ENCODE assay signal across 1 cellular context in the genomic region with DNA sequence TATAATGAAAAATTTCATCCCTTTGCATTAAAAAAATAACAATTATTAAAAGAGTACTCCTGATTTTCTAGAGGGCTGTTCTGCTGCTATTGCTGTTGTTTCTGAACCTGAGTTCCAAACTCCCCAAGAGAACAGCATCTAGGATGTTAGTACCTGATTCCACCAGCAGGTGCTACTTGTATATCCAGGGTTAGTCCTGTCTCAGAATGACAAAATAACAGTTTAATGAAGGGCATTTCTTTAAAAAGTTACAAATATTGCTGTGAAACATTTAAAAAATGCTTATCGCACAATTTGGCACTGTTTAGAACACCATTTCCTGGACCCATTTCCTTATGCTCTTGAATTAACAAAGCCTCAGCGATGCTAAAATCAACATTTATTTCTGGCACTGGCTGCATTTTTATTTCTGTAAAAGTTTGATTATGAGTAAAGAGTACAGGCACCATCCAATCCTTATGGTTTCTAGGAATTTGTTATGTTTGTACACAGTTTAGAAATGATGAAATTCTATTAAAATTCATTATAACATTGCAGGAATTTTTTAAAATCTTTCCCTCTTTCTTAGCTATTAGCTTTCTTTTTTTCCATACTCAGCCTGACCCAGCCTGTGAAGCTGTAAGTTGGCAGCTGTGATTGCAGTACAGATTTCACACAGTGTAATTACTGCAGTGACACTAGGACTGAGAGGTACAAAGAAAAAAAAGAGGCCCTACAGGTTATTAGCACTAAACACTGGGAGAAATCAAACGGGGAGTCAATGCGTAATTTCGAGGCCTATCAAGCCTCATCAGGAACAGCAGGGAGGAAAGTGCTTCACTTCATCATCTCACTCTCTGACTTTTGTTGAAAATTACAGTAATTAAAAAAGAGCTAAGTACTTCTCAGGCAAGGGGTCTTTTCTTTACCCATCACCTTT.
TF ChIP-seq lines count a peak whose summit lies in the region.

No MANE protein-coding gene starts in this region.

TF ChIP-seq in K562, 482 proteins besides CTCF, POLR2A, EP300 and RAD21 (continued from another document):
- no peak for TF ChIP-seq SMAD3 (CRISPR knock-in tag; conservative IDR thresholded peaks at IDR 0.05)
- no peak for TF ChIP-seq GABPA (tag; conservative IDR thresholded peaks at IDR 0.05; ENCODE audit: low read depth)
- no peak for TF ChIP-seq EHMT2 (IDR thresholded peaks at IDR 0.05)
- no peak for TF ChIP-seq MYC (IDR thresholded peaks at IDR 0.05; ENCODE audit: low read depth, low read length)
- no peak for TF ChIP-seq MYC (CRISPR knock-in tag; IDR thresholded peaks at IDR 0.05; ENCODE audit: borderline replicate concordance, low read depth)
- TF ChIP-seq POLR2AphosphoS2 (IDR thresholded peaks at IDR 0.05; ENCODE audit: low read length): no peak
TF ChIP-seq in K562: peak in this region for 0.
